8 cellular contexts compared by ENCODE assay signal in genomic region chr3:56467801-56468183, GRCh38. TPM values are rescaled to one million over a fixed set of nuclear protein-coding genes. Genes with fewer than 3 reads are reported as not detected.
A peak's percentile ranks its signal among the peaks of the same experiment; 100 is the strongest.
DNase-seq lines count a peak whose midpoint lies in the region; ATAC-seq and TF ChIP-seq lines count a peak whose summit lies in the region.

No MANE protein-coding gene starts in this region.

- H3K79me2 ChIP-seq in H9 (ENCODE audit: insufficient read depth, low read length) (no peaks in the 10 kb centered on the region; the same call in 1 of the 2 replicates), hepatocyte (no peaks in the 10 kb centered on the region)

- H3K27me3 Mint-ChIP-seq in H9 (ENCODE audit: low read depth): peaks cover 6% of the 10 kb centered on the region
- peaks cover 67% of the 10 kb centered on the region for H3K27me3 Mint-ChIP-seq in activated T-cell treated with anti-CD3 and anti-CD28 coated beads, Interleukin-2, amount 50 U/mL, for 72 hours (ENCODE audit: low read depth)

- H3K9me3 ChIP-seq in H9 (ENCODE audit: control insufficient read depth, low read depth, low read length) (no peaks in the 10 kb centered on the region), hepatocyte (ENCODE audit: low read depth) (no peaks in the 10 kb centered on the region), spleen (no peaks in the 10 kb centered on the region)

- TF ChIP-seq CTCF in H9 (conservative IDR thresholded peaks at IDR 0.05) (no peak), hepatocyte (IDR thresholded peaks at IDR 0.05; ENCODE audit: poor library complexity) (no peak), spleen (IDR thresholded peaks at IDR 0.05 in 8 of 11, conservative IDR thresholded peaks at IDR 0.05 in 3 of 11) (no peak)

- ATAC-seq in activated T-cell treated with anti-CD3 and anti-CD28 coated beads, Interleukin-2, amount 50 U/mL, for 72 hours (replicated peaks in 1 of 2): peak; percentile 42 to 50
- ATAC-seq in GM19397 (IDR thresholded peaks at IDR 0.05; ENCODE audit: unreplicated experiment): no peak
- no peak for ATAC-seq in HG03354 (IDR thresholded peaks at IDR 0.05; ENCODE audit: poor library complexity, severe bottlenecking, unreplicated experiment)
- no peak for ATAC-seq in HG03175 (IDR thresholded peaks at IDR 0.05; ENCODE audit: unreplicated experiment)

- H3K27ac Mint-ChIP-seq in H9: no peak overlapping the region; a peak in 1 of 7 replicates
- H3K27ac Mint-ChIP-seq in activated T-cell treated with anti-CD3 and anti-CD28 coated beads, Interleukin-2, amount 50 U/mL, for 72 hours: no peak overlapping the region

- H3K27ac ChIP-seq in H9 (ENCODE audit: insufficient read length, low read depth, low read length) (no peak overlapping the region), hepatocyte (no peak overlapping the region), spleen (no peak overlapping the region)

- intact Hi-C loops in spleen (cut with DNase I; ENCODE audit: low total_unique reads): no loop called here

- no CpG with 5 or more reads among the region's 28 CpGs for WGBS in H9 (ENCODE audit: extremely low coverage, insufficient read length, low lambda C conversion rate)
- WGBS in hepatocyte (ENCODE audit: low lambda C conversion rate, missing lambda C conversion rate): 4% methylated on average over 13 of the region's 28 CpGs
- WGBS in spleen, 5 donors: 0 to 3% (median 2%) methylated on average over 12 to 28 of the region's 28 CpGs

- H2AK5ac ChIP-seq in H9 (ENCODE audit: insufficient read length, low read length): no peak overlapping the region

- no peak overlapping the region for H3K23ac ChIP-seq in H9 (ENCODE audit: insufficient read length, low read depth, low read length)

- no peaks in the 10 kb centered on the region for H3K9me2 ChIP-seq in hepatocyte (replicated peaks; ENCODE audit: insufficient read depth)

- H3K4me1 ChIP-seq in H9 (ENCODE audit: insufficient read depth, low read length) (no peaks in the 10 kb centered on the region), hepatocyte (ENCODE audit: insufficient read depth) (no peaks in the 10 kb centered on the region), spleen (peaks cover 0 to 20% (median 14%) of the 10 kb centered on the region in 6 donors)

- no peak overlapping the region for H2AFZ ChIP-seq in H9 (ENCODE audit: low read length)
- peak overlapping the region; percentile 96 for H2AFZ ChIP-seq in hepatocyte

- H4K91ac ChIP-seq in H9 (ENCODE audit: insufficient read length, low read depth, low read length): no peak overlapping the region

- DNase-seq in H9 (no peak), hepatocyte (ENCODE audit: low spot score) (peak; percentile 23), spleen (no peak)
- DNase-seq in activated T-cell treated with anti-CD3 and anti-CD28 coated beads, Interleukin-2, amount 50 U/mL, for 72 hours: peak in 1 of 2 donors; percentile 1
- DNase-seq in activated CD4-positive, alpha-beta T cell treated with anti-CD3 and anti-CD28 coated beads, Interleukin-2, amount 50 U/mL, for 1 hour: no peak

- peak overlapping the region; percentile 71; the same call in 1 of the 2 replicates for H3K14ac ChIP-seq in H9 (ENCODE audit: insufficient read depth, low read length)

- H3K36me3 ChIP-seq in hepatocyte (replicated peaks; ENCODE audit: insufficient read depth, low read depth) (no peaks in the 10 kb centered on the region), spleen (no peaks in the 10 kb centered on the region)

- peak overlapping the region; percentile 55 for H3K9ac ChIP-seq in H9 (ENCODE audit: extremely low read depth, insufficient read length, low read length)

- H2BK12ac ChIP-seq in H9 (ENCODE audit: insufficient read length, low read depth, low read length): no peak overlapping the region

- H4K8ac ChIP-seq in H9 (replicated peaks; ENCODE audit: insufficient read length, low read depth, low read length): no peak overlapping the region

- no peak overlapping the region for H2BK20ac ChIP-seq in H9 (ENCODE audit: low read depth, low read length, poor library complexity, severe bottlenecking)

- no peak for TF ChIP-seq POLR2A in spleen (IDR thresholded peaks at IDR 0.05)

- H3K18ac ChIP-seq in H9 (ENCODE audit: insufficient read length, low read depth, low read length): no peak overlapping the region

- peak overlapping the region; percentile 90 to 97 for H3K4me3 Mint-ChIP-seq in H9
- peak overlapping the region; percentile 74 to 82 for H3K4me3 Mint-ChIP-seq in activated T-cell treated with anti-CD3 and anti-CD28 coated beads, Interleukin-2, amount 50 U/mL, for 72 hours

- no peak overlapping the region for H2BK5ac ChIP-seq in H9 (ENCODE audit: insufficient read length, low read length)

- H4K20me1 ChIP-seq in H9 (ENCODE audit: control insufficient read depth, insufficient read depth, insufficient read length): no peaks in the 10 kb centered on the region
- H4K20me1 ChIP-seq in hepatocyte (ENCODE audit: insufficient read depth, poor library complexity, severe bottlenecking): no peaks in the 10 kb centered on the region

- H3T11ph ChIP-seq in H9 (ENCODE audit: low read length): no peak overlapping the region

- H3K4me1 Mint-ChIP-seq in H9: peaks cover 12 to 13% of the 10 kb centered on the region in 2 experiments
- no peaks in the 10 kb centered on the region for H3K4me1 Mint-ChIP-seq in activated T-cell treated with anti-CD3 and anti-CD28 coated beads, Interleukin-2, amount 50 U/mL, for 72 hours (ENCODE audit: low read depth)

- H3K4me2 ChIP-seq in H9 (ENCODE audit: insufficient read depth, insufficient read length, low read length) (peak overlapping the region; percentile 67), hepatocyte (peak overlapping the region; percentile 100)

- no peaks in the 10 kb centered on the region; a peak in 2 of 7 replicates for H3K36me3 Mint-ChIP-seq in H9 (ENCODE audit: insufficient read depth in 1 of 3, low read depth in 3 of 3)
- peaks cover 0 to 2% of the 10 kb centered on the region in 2 donors for H3K36me3 Mint-ChIP-seq in activated T-cell treated with anti-CD3 and anti-CD28 coated beads, Interleukin-2, amount 50 U/mL, for 72 hours (ENCODE audit: insufficient read depth in 2 of 2)

- H3K27me3 ChIP-seq in H9 (ENCODE audit: insufficient read depth, low read length): no peaks in the 10 kb centered on the region
- no peaks in the 10 kb centered on the region for H3K27me3 ChIP-seq in hepatocyte
- peaks cover 0 to 84% (median 49%) of the 10 kb centered on the region in 7 donors for H3K27me3 ChIP-seq in spleen (replicated peaks in 1 of 7)

- no peak overlapping the region for H3K4ac ChIP-seq in H9 (ENCODE audit: low read depth, low read length)

- peaks cover 4% of the 10 kb centered on the region for H3K23me2 ChIP-seq in H9 (ENCODE audit: insufficient read length, low read depth, low read length, poor library complexity, severe bottlenecking)

- H2BK15ac ChIP-seq in H9 (ENCODE audit: low read depth, low read length): no peak overlapping the region

- no peak overlapping the region for H2BK120ac ChIP-seq in H9 (ENCODE audit: low read depth, low read length, poor library complexity, severe bottlenecking)

- H3K56ac ChIP-seq in H9 (ENCODE audit: insufficient read length, low read depth, low read length): no peak overlapping the region

- H3K79me1 ChIP-seq in H9 (ENCODE audit: insufficient read depth, low read depth, low read length, poor library complexity, severe bottlenecking): no peaks in the 10 kb centered on the region

- H3K4me3 ChIP-seq in hepatocyte (peak overlapping the region; percentile 73), spleen (peak overlapping the region in 7 of 8 donors; percentile 24 to 64 (median 32))

- no peaks in the 10 kb centered on the region for H3K9me3 Mint-ChIP-seq in H9
- no peaks in the 10 kb centered on the region for H3K9me3 Mint-ChIP-seq in activated T-cell treated with anti-CD3 and anti-CD28 coated beads, Interleukin-2, amount 50 U/mL, for 72 hours

- no peak overlapping the region for H4K5ac ChIP-seq in H9 (ENCODE audit: insufficient read length, low read depth, low read length)

RNA-seq across cellular contexts. Expression of gene ERC2, which starts 0.5 kb away (rescaled TPM):
- total RNA-seq in H9 (2021) (15.4 and 15.5 TPM in 2 replicates), hepatocyte (4.7 and 5.3 TPM in 2 replicates), spleen (1 to 10 TPM in 3 of 7 donors, under 1 TPM in 4; 0.20 to 4.9 (median 0.57) TPM)
- under 1 TPM; 0.19 to 0.35 TPM for total RNA-seq in activated T-cell treated with anti-CD3 and anti-CD28 coated beads, Interleukin-2, amount 50 U/mL, for 72 hours
- polyA plus RNA-seq in hepatocyte (1.2 and 2.2 TPM in 2 replicates), spleen (under 1 TPM; 0.04 to 0.10 (median 0.08) TPM)

Comparison
In these comparisons a context has a peak if more than half of its experiments do, and no peak if none do; other contexts are left out.
1. ATAC-seq: peak in activated T-cell treated with anti-CD3 and anti-CD28 coated beads, Interleukin-2, amount 50 U/mL, for 72 hours (2 of 2); none in GM19397 (single experiment), HG03354 (single experiment) and HG03175 (single experiment).